1 cellular context compared by ENCODE assay signal in genomic region chr22:45696227-45696626, GRCh38.
TF ChIP-seq lines count a peak whose summit lies in the region.

No MANE protein-coding gene starts in this region.

TF ChIP-seq in GM12878, 131 proteins besides CTCF, POLR2A, EP300 and RAD21 (continued from another document):
- TF ChIP-seq NKRF (conservative IDR thresholded peaks at IDR 0.05) (no peak), SP1 (IDR thresholded peaks at IDR 0.05; ENCODE audit: low read depth, low read length) (no peak), CREM (IDR thresholded peaks at IDR 0.05; ENCODE audit: low read depth) (0 out of 2 replicates have a peak, but pooled peaks have one; percentile 15), MEF2A (IDR thresholded peaks at IDR 0.05; ENCODE audit: insufficient read depth, low read depth, low read length) (peak; percentile 89), SMC3 (IDR thresholded peaks at IDR 0.05; ENCODE audit: borderline replicate concordance, low read length) (peak; percentile 27; the same call in 1 of the 2 replicates), POU2F2 (IDR thresholded peaks at IDR 0.05; ENCODE audit: borderline replicate concordance, low read depth, low read length) (peak; percentile 21; the same call in 1 of the 3 replicates), FOS (IDR thresholded peaks at IDR 0.05; ENCODE audit: borderline replicate concordance, extremely low read depth, insufficient read length) (no peak), MTA2 (IDR thresholded peaks at IDR 0.05; ENCODE audit: low read depth) (peak; percentile 84), EED (IDR thresholded peaks at IDR 0.05; ENCODE audit: low read depth) (0 out of 2 replicates have a peak, but pooled peaks have one; percentile 41), ATF2 (IDR thresholded peaks at IDR 0.05; ENCODE audit: low read length) (no peak; the same call in 1 of the 2 replicates), SPI1 (IDR thresholded peaks at IDR 0.05; ENCODE audit: borderline replicate concordance, insufficient read depth, low read depth, low read length) (peak; percentile 95), RBBP5 (conservative IDR thresholded peaks at IDR 0.05) (no peak), YY1 (IDR thresholded peaks at IDR 0.05; ENCODE audit: low read depth, low read length) (peak; percentile 37; the same call in 1 of the 2 replicates), CBX5 (IDR thresholded peaks at IDR 0.05; ENCODE audit: low read depth) (peak; percentile 36; the same call in 1 of the 2 replicates), RUNX3 (IDR thresholded peaks at IDR 0.05; ENCODE audit: low read length) (peak; percentile 71), EGR1 (IDR thresholded peaks at IDR 0.05; ENCODE audit: borderline replicate concordance in 1 of 2, low read depth in 2 of 2, low read length in 2 of 2) (peak in 1 of 2 experiments; percentile 42; a peak in 1 of 3 replicates), REST (IDR thresholded peaks at IDR 0.05; ENCODE audit: low read depth, low read length) (no peak), BCL11A (IDR thresholded peaks at IDR 0.05; ENCODE audit: low read depth, low read length) (peak; percentile 64; the same call in 1 of the 2 replicates), KDM1A (IDR thresholded peaks at IDR 0.05; ENCODE audit: borderline replicate concordance) (no peak), NFIC (IDR thresholded peaks at IDR 0.05; ENCODE audit: low read depth, low read length) (peak; percentile 51; the same call in 1 of the 2 replicates), IKZF1 (conservative IDR thresholded peaks at IDR 0.05) (peak; percentile 44; the same call in 1 of the 2 replicates), ZNF687 (IDR thresholded peaks at IDR 0.05) (peak; percentile 23; the same call in 1 of the 2 replicates), JUNB (IDR thresholded peaks at IDR 0.05) (peak; percentile 35), GABPA (IDR thresholded peaks at IDR 0.05; ENCODE audit: low read depth) (no peak), CHD4 (IDR thresholded peaks at IDR 0.05) (no peak), MEF2B (IDR thresholded peaks at IDR 0.05; ENCODE audit: partially characterized antibody, poor library complexity, severe bottlenecking) (peak; percentile 78), RELB (IDR thresholded peaks at IDR 0.05; ENCODE audit: low read depth) (peak; percentile 45; the same call in 1 of the 2 replicates)
